In genomic region chr1:21334214-21335087, GRCh38 we compare ENCODE assay signal across 8 cellular contexts. TPM values are rescaled to one million over a fixed set of nuclear protein-coding genes. Genes with fewer than 3 reads are reported as not detected.
DNase-seq lines count a peak whose midpoint lies in the region; ATAC-seq, FAIRE-seq and TF ChIP-seq lines count a peak whose summit lies in the region.

No MANE protein-coding gene starts in this region.

- H3K4me2 ChIP-seq in GM23338: peak overlapping the region; percentile 66

- 11 to 12% methylated on average over 19 to 20 of the region's 20 CpGs for WGBS in lower leg skin, 2 donors

- peaks cover 39% of the 10 kb centered on the region for H3K79me2 ChIP-seq in GM23338 (replicated peaks; ENCODE audit: insufficient read depth)

- no peaks in the 10 kb centered on the region for H3K36me3 ChIP-seq in GM23338 (ENCODE audit: insufficient read depth)

- H3K36me3 Mint-ChIP-seq in GM23338 (ENCODE audit: low read depth): no peaks in the 10 kb centered on the region

- H3K4me1 ChIP-seq in GM23338 (ENCODE audit: insufficient read depth): peaks cover 35% of the 10 kb centered on the region

- TF ChIP-seq POLR2A in lower leg skin (IDR thresholded peaks at IDR 0.05): no peak

- peak overlapping the region; percentile 81; the same call in 1 of the 2 replicates for H3K27ac Mint-ChIP-seq in GM23338

- peaks cover 16% of the 10 kb centered on the region for H3K27me3 Mint-ChIP-seq in GM23338 (ENCODE audit: insufficient read depth, low read depth, poor library complexity)

- DNase-seq in GM23338 (ENCODE audit: low spot score) (peak; percentile 91), LoVo (ENCODE audit: low spot score) (peak; percentile 45), cerebellar cortex (ENCODE audit: low spot score) (peak; percentile 69), lower leg skin (ENCODE audit: low spot score in 2 of 2) (peak; percentile 77 to 95), middle frontal gyrus (ENCODE audit: extremely low spot score, low spot score) (no peak)
- peak in 2 of 3 donors; percentile 42 to 60 for DNase-seq in stimulated activated CD4-positive, alpha-beta T cell treated with anti-CD3 and anti-CD28 coated beads, TNF-alpha, amount 100 ng/mL, for 48 hours (ENCODE audit: low read depth in 3 of 3)

- peak; percentile 86 for ATAC-seq in GM23338
- ATAC-seq in activated CD4-positive, CD25-positive, alpha-beta regulatory T cell treated with anti-CD3 and anti-CD28 coated beads, Interleukin-2, amount 50 U/mL, for 24 hours: peak; percentile 91 to 96

- H4K20me1 ChIP-seq in GM23338 (replicated peaks; ENCODE audit: insufficient read depth): peaks cover 3% of the 10 kb centered on the region; the same call in 1 of the 2 replicates

- H3K4me3 Mint-ChIP-seq in GM23338: peak overlapping the region; percentile 65

- intact Hi-C loops in lower leg skin (cut with DNase I; ENCODE audit: low total_unique reads): no loop called here

- H3K4me1 Mint-ChIP-seq in GM23338: peaks cover 63% of the 10 kb centered on the region

- H3K9me2 ChIP-seq in GM23338 (ENCODE audit: insufficient read depth): no peaks in the 10 kb centered on the region

- 0 out of 2 replicates have a peak overlapping the region, but pooled peaks have one; percentile 50 for H3K27ac ChIP-seq in GM23338 (ENCODE audit: low read depth)

- peak overlapping the region; percentile 37; the same call in 1 of the 2 replicates for H3K4me3 ChIP-seq in GM23338
- no peak overlapping the region for H3K4me3 ChIP-seq in lower leg skin (ENCODE audit: low read depth, poor library complexity, severe bottlenecking)

- H3K9me3 Mint-ChIP-seq in GM23338: no peaks in the 10 kb centered on the region

- no peaks in the 10 kb centered on the region for H3K27me3 ChIP-seq in GM23338 (ENCODE audit: insufficient read depth)

- 0 out of 2 replicates have a peak, but pooled peaks cover 7% of the 10 kb centered on the region for H3F3A ChIP-seq in GM23338 (replicated peaks; ENCODE audit: low read depth)

- H2AFZ ChIP-seq in GM23338: 0 out of 2 replicates have a peak overlapping the region, but pooled peaks have one; percentile 11

- peak; percentile 49 for FAIRE-seq in G401.6 (lab: Jason Lieb, UNC)

- TF ChIP-seq CTCF in GM23338 (conservative IDR thresholded peaks at IDR 0.05; ENCODE audit: low read depth in 2 of 2) (peak; percentile 72 to 88), lower leg skin (IDR thresholded peaks at IDR 0.05) (peak in 1 of 3 donors; percentile 36)

TF ChIP-seq in GM23338, 12 proteins besides CTCF, POLR2A, EP300 and RAD21:
- TF ChIP-seq, protein P1, sequence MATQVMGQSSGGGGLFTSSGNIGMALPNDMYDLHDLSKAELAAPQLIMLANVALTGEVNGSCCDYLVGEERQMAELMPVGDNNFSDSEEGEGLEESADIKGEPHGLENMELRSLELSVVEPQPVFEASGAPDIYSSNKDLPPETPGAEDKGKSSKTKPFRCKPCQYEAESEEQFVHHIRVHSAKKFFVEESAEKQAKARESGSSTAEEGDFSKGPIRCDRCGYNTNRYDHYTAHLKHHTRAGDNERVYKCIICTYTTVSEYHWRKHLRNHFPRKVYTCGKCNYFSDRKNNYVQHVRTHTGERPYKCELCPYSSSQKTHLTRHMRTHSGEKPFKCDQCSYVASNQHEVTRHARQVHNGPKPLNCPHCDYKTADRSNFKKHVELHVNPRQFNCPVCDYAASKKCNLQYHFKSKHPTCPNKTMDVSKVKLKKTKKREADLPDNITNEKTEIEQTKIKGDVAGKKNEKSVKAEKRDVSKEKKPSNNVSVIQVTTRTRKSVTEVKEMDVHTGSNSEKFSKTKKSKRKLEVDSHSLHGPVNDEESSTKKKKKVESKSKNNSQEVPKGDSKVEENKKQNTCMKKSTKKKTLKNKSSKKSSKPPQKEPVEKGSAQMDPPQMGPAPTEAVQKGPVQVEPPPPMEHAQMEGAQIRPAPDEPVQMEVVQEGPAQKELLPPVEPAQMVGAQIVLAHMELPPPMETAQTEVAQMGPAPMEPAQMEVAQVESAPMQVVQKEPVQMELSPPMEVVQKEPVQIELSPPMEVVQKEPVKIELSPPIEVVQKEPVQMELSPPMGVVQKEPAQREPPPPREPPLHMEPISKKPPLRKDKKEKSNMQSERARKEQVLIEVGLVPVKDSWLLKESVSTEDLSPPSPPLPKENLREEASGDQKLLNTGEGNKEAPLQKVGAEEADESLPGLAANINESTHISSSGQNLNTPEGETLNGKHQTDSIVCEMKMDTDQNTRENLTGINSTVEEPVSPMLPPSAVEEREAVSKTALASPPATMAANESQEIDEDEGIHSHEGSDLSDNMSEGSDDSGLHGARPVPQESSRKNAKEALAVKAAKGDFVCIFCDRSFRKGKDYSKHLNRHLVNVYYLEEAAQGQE (IDR thresholded peaks at IDR 0.05; ENCODE audit: unreplicated experiment): no peak
- TF ChIP-seq ZNF462 (CRISPR knock-in tag; IDR thresholded peaks at IDR 0.05) (no peak), POLR2AphosphoS5 (IDR thresholded peaks at IDR 0.05; ENCODE audit: low read depth) (no peak), STAT1 (IDR thresholded peaks at IDR 0.05; ENCODE audit: unreplicated experiment) (no peak), ZNF331 (CRISPR knock-in tag; IDR thresholded peaks at IDR 0.05; ENCODE audit: low read depth) (no peak)
- TF ChIP-seq, protein P2, sequence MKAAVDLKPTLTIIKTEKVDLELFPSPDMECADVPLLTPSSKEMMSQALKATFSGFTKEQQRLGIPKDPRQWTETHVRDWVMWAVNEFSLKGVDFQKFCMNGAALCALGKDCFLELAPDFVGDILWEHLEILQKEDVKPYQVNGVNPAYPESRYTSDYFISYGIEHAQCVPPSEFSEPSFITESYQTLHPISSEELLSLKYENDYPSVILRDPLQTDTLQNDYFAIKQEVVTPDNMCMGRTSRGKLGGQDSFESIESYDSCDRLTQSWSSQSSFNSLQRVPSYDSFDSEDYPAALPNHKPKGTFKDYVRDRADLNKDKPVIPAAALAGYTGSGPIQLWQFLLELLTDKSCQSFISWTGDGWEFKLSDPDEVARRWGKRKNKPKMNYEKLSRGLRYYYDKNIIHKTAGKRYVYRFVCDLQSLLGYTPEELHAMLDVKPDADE (IDR thresholded peaks at IDR 0.05): no peak

RNA-seq across cellular contexts. Expression of gene ECE1, which starts 44.2 kb away (rescaled TPM):
- 45.0 and 48.0 TPM in 2 replicates for total RNA-seq in GM23338 (2014; rRNA removed; shearing (Covaris generic))
- 10.4 and 11.0 TPM in 2 replicates for polyA plus RNA-seq in GM23338 (2016; fragmentation: Nextera tagmentation; extraction: Ambion mirVana)
- 10 to 100 TPM; 37.1 to 68.9 (median 48.3) TPM for total RNA-seq in lower leg skin
